In genomic region chr1:78887459-78887858, GRCh38 we compare ENCODE assay signal across 8 cellular contexts.
"Had no signal": no experiment of that assay in that cellular context is flagged by ENCODE, and none has a peak within 500 bp of the region (broad histone marks: within the 10 kb centered on the region; RNA-seq: fewer than 3 reads in every experiment).

No MANE protein-coding gene starts in this region.

- H2AFZ ChIP-seq: GM23338 had no signal

- H3K4me2 ChIP-seq: GM23338 had no signal

- H3K4me3 ChIP-seq: GM23338, HAP-1 had no signal

- H3K9me3 ChIP-seq: HAP-1 had no signal

- ATAC-seq: GM23338, HCT116 had no signal

- H3K27ac Mint-ChIP-seq: GM23338 had no signal

- H3K9me3 Mint-ChIP-seq: GM23338 had no signal

- H3K36me3 Mint-ChIP-seq: IgD-negative memory B cell had no signal

- H3K4me1 ChIP-seq: HAP-1 had no signal

- H3K36me3 ChIP-seq: HAP-1 had no signal

- DNase-seq: H7, Kasumi-1, KG1 had no signal

- H3K27me3 Mint-ChIP-seq: IgD-negative memory B cell had no signal

- H3K4me1 Mint-ChIP-seq: IgD-negative memory B cell had no signal

- H3K27ac ChIP-seq: HL-60 had no signal

- H3K4me3 Mint-ChIP-seq: GM23338, IgD-negative memory B cell had no signal
